In genomic region chr2:8643996-8644356, GRCh38 we compare ENCODE assay signal across 14 cellular contexts.
"Had no signal": no experiment of that assay in that cellular context is flagged by ENCODE, and none has a peak within 500 bp of the region (broad histone marks: within the 10 kb centered on the region; RNA-seq: fewer than 3 reads in every experiment).

No MANE protein-coding gene starts in this region.

- H3K27ac ChIP-seq: brain microvascular endothelial cell, epithelial cell of prostate, left ventricle myocardium inferior, SK-N-MC, transverse colon had no signal

- H3K9me3 ChIP-seq: left ventricle myocardium inferior, transverse colon had no signal

- H3K9me3 Mint-ChIP-seq: nephron had no signal

- H3K4me3 ChIP-seq: SK-N-MC, transverse colon had no signal

- H3K27me3 Mint-ChIP-seq: activated CD4-positive, alpha-beta T cell treated with anti-CD3 and anti-CD28 coated beads, Interleukin-2, amount 10 ng/mL, durations not matched to agents 7 days and 5 days; memory B cell had no signal

- H3K27me3 ChIP-seq: brain microvascular endothelial cell, transverse colon had no signal

- DNase-seq: activated T-cell treated with anti-CD3 and anti-CD28 coated beads for 4 hours; brain microvascular endothelial cell; dermis blood vessel endothelial cell; retina; stimulated activated CD4-positive, alpha-beta T cell treated with anti-CD3 and anti-CD28 coated beads, Interleukin-15, amount 100 ng/mL, for 24 hours; stimulated activated CD4-positive, alpha-beta T cell treated with anti-CD3 and anti-CD28 coated beads, Interleukin-4, amount 100 ng/mL, for 1 hour; stimulated activated naive B cell treated with anti-CD40 and anti-IgM and Interleukin-4, amounts not matched to agents 10 μg/mL and 1 μg/mL and 100 μg/mL, for 72 hours; transverse colon had no signal

- H3K4me1 ChIP-seq: transverse colon had no signal

- H3K4me3 Mint-ChIP-seq: activated CD4-positive, alpha-beta T cell treated with anti-CD3 and anti-CD28 coated beads, Interleukin-2, amount 10 ng/mL, durations not matched to agents 7 days and 5 days; memory B cell; nephron; stimulated activated naive B cell treated with anti-CD40 and anti-IgM and Interleukin-4, amounts not matched to agents 10 μg/mL and 1 μg/mL and 100 μg/mL, for 72 hours had no signal

- H3K36me3 Mint-ChIP-seq: memory B cell had no signal

- ATAC-seq: stimulated activated naive B cell treated with anti-CD40 and anti-IgM and Interleukin-4, amounts not matched to agents 10 μg/mL and 1 μg/mL and 100 μg/mL, for 72 hours had no signal

- H3K36me3 ChIP-seq: brain microvascular endothelial cell, left ventricle myocardium inferior, transverse colon had no signal

- H3K27ac Mint-ChIP-seq: activated CD4-positive, alpha-beta T cell treated with anti-CD3 and anti-CD28 coated beads, Interleukin-2, amount 10 ng/mL, durations not matched to agents 7 days and 5 days; memory B cell; stimulated activated naive B cell treated with anti-CD40 and anti-IgM and Interleukin-4, amounts not matched to agents 10 μg/mL and 1 μg/mL and 100 μg/mL, for 72 hours had no signal

- H3K4me1 Mint-ChIP-seq: memory B cell had no signal
